ENCODE assay signal across 12 cellular contexts in the genomic region with DNA sequence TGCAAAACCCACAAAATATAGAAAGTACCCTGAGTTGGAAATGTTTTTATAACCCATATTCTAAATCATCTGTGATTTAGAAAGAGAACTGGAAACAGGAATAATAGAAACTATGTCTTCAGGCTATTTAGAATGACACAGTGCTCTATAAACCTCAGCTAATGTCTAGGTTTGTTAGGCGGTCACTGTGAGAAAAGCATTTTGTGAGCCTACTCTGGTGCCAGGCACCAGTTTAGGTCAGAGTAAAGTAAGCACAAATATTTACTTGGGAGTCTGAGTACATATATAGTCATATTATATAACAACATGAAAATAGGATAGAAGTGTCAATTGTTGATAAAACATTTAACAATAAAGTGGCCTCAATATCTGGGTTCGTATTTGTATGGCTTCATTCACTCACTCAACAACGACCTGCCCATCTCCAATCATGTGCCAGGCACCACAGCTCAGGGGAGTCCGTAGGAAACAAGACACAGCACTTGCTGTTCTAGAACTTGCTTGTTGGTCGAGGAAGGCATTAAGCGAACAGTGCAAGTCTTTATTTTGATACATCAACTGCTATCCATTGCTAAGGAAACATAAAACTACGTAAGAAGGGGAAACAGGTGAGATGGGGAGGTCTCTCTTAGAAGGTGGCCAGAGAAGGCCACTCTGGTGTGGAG. TPM values are rescaled to one million over a fixed set of nuclear protein-coding genes. Genes with fewer than 3 reads are reported as not detected.
DNase-seq lines count a peak whose midpoint lies in the region; ATAC-seq lines count a peak whose summit lies in the region.
"Had no signal": no experiment of that assay in that cellular context is flagged by ENCODE, and none has a peak within 500 bp of the region (broad histone marks: within the 10 kb centered on the region; RNA-seq: fewer than 3 reads in every experiment).

No MANE protein-coding gene starts in this region.

- peak overlapping the region; percentile 64 for H3K27ac Mint-ChIP-seq in activated naive CD4-positive, alpha-beta T cell treated with anti-CD3 and anti-CD28 coated beads, Interleukin-2, amount 50 U/mL, for 24 hours
- no peak overlapping the region for H3K27ac Mint-ChIP-seq in activated naive CD4-positive, alpha-beta T cell treated with anti-CD3 and anti-CD28 coated beads for 36 hours
- H3K27ac Mint-ChIP-seq in T-cell, result peak overlapping the region; percentile 44 to 46
- peak overlapping the region; percentile 77 for H3K27ac Mint-ChIP-seq in stimulated activated effector memory CD8-positive, alpha-beta T cell treated with anti-CD3 and anti-CD28 coated beads, Interleukin-12 subunit alpha, Interleukin-12 subunit beta, amount 100 ng/mL, for 72 hours

- H3K4me1 Mint-ChIP-seq in activated naive CD4-positive, alpha-beta T cell treated with anti-CD3 and anti-CD28 coated beads, Interleukin-2, amount 50 U/mL, for 24 hours, result peaks cover 71% of the 10 kb centered on the region
- H3K4me1 Mint-ChIP-seq in activated naive CD4-positive, alpha-beta T cell treated with anti-CD3 and anti-CD28 coated beads for 36 hours (ENCODE audit: low read depth), result peaks cover 54% of the 10 kb centered on the region
- H3K4me1 Mint-ChIP-seq in T-cell, result peaks cover 72 to 77% (median 76%) of the 10 kb centered on the region in 3 donors
- peaks cover 72% of the 10 kb centered on the region for H3K4me1 Mint-ChIP-seq in stimulated activated effector memory CD8-positive, alpha-beta T cell treated with anti-CD3 and anti-CD28 coated beads, Interleukin-12 subunit alpha, Interleukin-12 subunit beta, amount 100 ng/mL, for 72 hours

- H3K4me3 Mint-ChIP-seq in activated naive CD4-positive, alpha-beta T cell treated with anti-CD3 and anti-CD28 coated beads, Interleukin-2, amount 50 U/mL, for 24 hours, result no peak overlapping the region
- no peak overlapping the region for H3K4me3 Mint-ChIP-seq in activated naive CD4-positive, alpha-beta T cell treated with anti-CD3 and anti-CD28 coated beads for 36 hours
- no peak overlapping the region for H3K4me3 Mint-ChIP-seq in T-cell
- no peak overlapping the region for H3K4me3 Mint-ChIP-seq in stimulated activated effector memory CD8-positive, alpha-beta T cell treated with anti-CD3 and anti-CD28 coated beads, Interleukin-12 subunit alpha, Interleukin-12 subunit beta, amount 100 ng/mL, for 72 hours

- no peak for ATAC-seq in T-cell (replicated peaks in 1 of 4)
- no peak for ATAC-seq in stimulated activated effector memory CD8-positive, alpha-beta T cell treated with anti-CD3 and anti-CD28 coated beads, Interleukin-12 subunit alpha, Interleukin-12 subunit beta, amount 100 ng/mL, for 72 hours
- ATAC-seq: lower lobe of right lung had no signal

- CTCF ChIA-PET in activated naive CD4-positive, alpha-beta T cell treated with anti-CD3 and anti-CD28 coated beads for 36 hours (lab: Charles Lee), result interaction anchor here (1.5 kb wide), 1 partner anchor 33 kb away, joined by 3 read pairs; no protein-coding TSS in a partner anchor
- CTCF ChIA-PET in T-cell (lab: Charles Lee), result no interaction called here

- intact Hi-C loops in activated naive CD4-positive, alpha-beta T cell treated with anti-CD3 and anti-CD28 coated beads for 36 hours (cut with micrococcal nuclease), result no loop called here

- POLR2A ChIA-PET in T-cell (lab: Charles Lee), result no interaction called here

- H3K27me3 Mint-ChIP-seq in activated naive CD4-positive, alpha-beta T cell treated with anti-CD3 and anti-CD28 coated beads, Interleukin-2, amount 50 U/mL, for 24 hours, result no peaks in the 10 kb centered on the region
- no peaks in the 10 kb centered on the region for H3K27me3 Mint-ChIP-seq in activated naive CD4-positive, alpha-beta T cell treated with anti-CD3 and anti-CD28 coated beads for 36 hours (ENCODE audit: low read depth)
- no peaks in the 10 kb centered on the region for H3K27me3 Mint-ChIP-seq in T-cell

- peaks cover 2% of the 10 kb centered on the region for H3K36me3 Mint-ChIP-seq in activated naive CD4-positive, alpha-beta T cell treated with anti-CD3 and anti-CD28 coated beads, Interleukin-2, amount 50 U/mL, for 24 hours
- peaks cover 6% of the 10 kb centered on the region for H3K36me3 Mint-ChIP-seq in activated naive CD4-positive, alpha-beta T cell treated with anti-CD3 and anti-CD28 coated beads for 36 hours (ENCODE audit: low read depth)
- H3K36me3 Mint-ChIP-seq in T-cell, result peaks cover 13% of the 10 kb centered on the region
- peaks cover 72% of the 10 kb centered on the region for H3K36me3 Mint-ChIP-seq in stimulated activated effector memory CD8-positive, alpha-beta T cell treated with anti-CD3 and anti-CD28 coated beads, Interleukin-12 subunit alpha, Interleukin-12 subunit beta, amount 100 ng/mL, for 72 hours

- H3K9me3 Mint-ChIP-seq in activated naive CD4-positive, alpha-beta T cell treated with anti-CD3 and anti-CD28 coated beads, Interleukin-2, amount 50 U/mL, for 24 hours, result no peaks in the 10 kb centered on the region
- no peaks in the 10 kb centered on the region for H3K9me3 Mint-ChIP-seq in activated naive CD4-positive, alpha-beta T cell treated with anti-CD3 and anti-CD28 coated beads for 36 hours
- no peaks in the 10 kb centered on the region for H3K9me3 Mint-ChIP-seq in T-cell
- no peaks in the 10 kb centered on the region for H3K9me3 Mint-ChIP-seq in stimulated activated effector memory CD8-positive, alpha-beta T cell treated with anti-CD3 and anti-CD28 coated beads, Interleukin-12 subunit alpha, Interleukin-12 subunit beta, amount 100 ng/mL, for 72 hours

- no peak for DNase-seq in activated naive CD4-positive, alpha-beta T cell treated with anti-CD3 and anti-CD28 coated beads for 36 hours
- DNase-seq in T-cell, result no peak
- DNase-seq in foreskin melanocyte, result peak; percentile 45
- DNase-seq in stimulated activated effector memory CD8-positive, alpha-beta T cell treated with anti-CD3 and anti-CD28 coated beads, Interleukin-12 subunit alpha, Interleukin-12 subunit beta, amount 100 ng/mL, for 72 hours (ENCODE audit: low spot score in 2 of 2), result no peak
- DNase-seq in DMS 273 treated with DMSO at 0.1 percent for 48 hours (lab: John Stamatoyannopoulos, UW), result no peak
- DNase-seq in NK-92 (lab: John Stamatoyannopoulos, UW; ENCODE audit: unreplicated experiment), result no peak
- no peak for DNase-seq in NCI-H2029 (lab: John Stamatoyannopoulos, UW)
- DNase-seq: lower lobe of right lung; NCI-H748 treated with DMSO at 0.1 percent for 48 hours; Right ventricle myocardium superior; stimulated activated CD8-positive, alpha-beta memory T cell treated with anti-CD3 and anti-CD28 coated beads, Interleukin-4, amount 100 ng/mL, for 48 hours had no signal

RNA-seq across cellular contexts. Expression of a gene that starts 37.2 kb away (rescaled TPM):
- 100 to 1,000 TPM; 326 to 351 TPM for total RNA-seq in activated naive CD4-positive, alpha-beta T cell treated with anti-CD3 and anti-CD28 coated beads for 36 hours
- 100 to 1,000 TPM; 208 to 295 (median 261) TPM for total RNA-seq in T-cell
